In genomic region chr1:177914603-177915002, GRCh38 we compare ENCODE assay signal across 20 cellular contexts. TPM values are rescaled to one million over a fixed set of nuclear protein-coding genes. Genes with fewer than 3 reads are reported as not detected.
DNase-seq lines count a peak whose midpoint lies in the region; ATAC-seq, FAIRE-seq and TF ChIP-seq lines count a peak whose summit lies in the region.
"Had no signal": no experiment of that assay in that cellular context is flagged by ENCODE, and none has a peak within 500 bp of the region (broad histone marks: within the 10 kb centered on the region; RNA-seq: fewer than 3 reads in every experiment).

No MANE protein-coding gene starts in this region.

- DNase-seq in EL (peak; percentile 9), IMR-90 (peak; percentile 41), astrocyte (ENCODE audit: low read depth) (peak; percentile 5), keratinocyte (ENCODE audit: low read depth, low spot score) (no peak), SKM-1 treated with dmso at 0.1 percent for 144 hours (lab: John Stamatoyannopoulos, UW; ENCODE audit: unreplicated experiment) (no peak), ovary (no peak)
- DNase-seq: CD8-positive, alpha-beta memory T cell; KBM-7; NCI-H1417 treated with DMSO at 0.1 percent for 48 hours; NCI-H2029; NCI-H2171 treated with DMSO at 0.1 percent for 48 hours; NCI-H446 treated with DMSO at 0.1 percent for 48 hours; NK-92 treated with Interleukin-12 subunit alpha and Interleukin-12 subunit beta, amount 100 ng/mL, for 24 hours; SJCRH30 had no signal

- no peaks in the 10 kb centered on the region for H3K36me3 Mint-ChIP-seq in astrocyte (ENCODE audit: low read depth, unreplicated experiment)
- H3K36me3 Mint-ChIP-seq: CD8-positive, alpha-beta memory T cell had no signal

- 0 out of 2 replicates have a peak overlapping the region, but pooled peaks have one; percentile 13 for H3K14ac ChIP-seq in IMR-90 (replicated peaks; ENCODE audit: low read depth, low read length)

- H3K4me1 Mint-ChIP-seq in astrocyte (ENCODE audit: low read depth, unreplicated experiment): no peaks in the 10 kb centered on the region
- H3K4me1 Mint-ChIP-seq: CD8-positive, alpha-beta memory T cell had no signal

- H4K91ac ChIP-seq in IMR-90 (ENCODE audit: insufficient read depth, low read depth, low read length): no peak overlapping the region

- peak overlapping the region; percentile 24 for H3K4ac ChIP-seq in IMR-90 (ENCODE audit: low read depth, low read length)

- no peak overlapping the region for H3K4me3 ChIP-seq in IMR-90 (ENCODE audit: insufficient read depth, low read depth, low read length)
- no peak overlapping the region for H3K4me3 ChIP-seq in astrocyte (ENCODE audit: insufficient read depth, low read depth, low read length)
- no peak overlapping the region for H3K4me3 ChIP-seq in keratinocyte (ENCODE audit: control insufficient read depth in 2 of 3, extremely low read depth in 1 of 3, insufficient read depth in 2 of 3, low read depth in 1 of 3, low read length in 3 of 3)
- H3K4me3 ChIP-seq in ovary: no peak overlapping the region
- H3K4me3 ChIP-seq: A549; BLaER1 treated with 17β-estradiol and CSF1 and Interleukin-3, amounts not matched to agents 10 nM and 100 nM; HAP-1; SJCRH30 had no signal

- no peak overlapping the region for H4K8ac ChIP-seq in IMR-90 (ENCODE audit: low read depth in 2 of 2, low read length in 2 of 2)

- POLR2A ChIA-PET in IMR-90 (lab: Charles Lee; ENCODE audit: unreplicated experiment): no interaction called here

- no peaks in the 10 kb centered on the region for H3K79me1 ChIP-seq in IMR-90 (ENCODE audit: low read depth in 1 of 2, low read length in 2 of 2)

- H3K9ac ChIP-seq in IMR-90 (ENCODE audit: low read depth, low read length) (no peak overlapping the region), astrocyte (ENCODE audit: low read length) (no peak overlapping the region), keratinocyte (ENCODE audit: control insufficient read depth, extremely low read depth, insufficient read depth, low read length) (no peak overlapping the region)
- H3K9ac ChIP-seq: BLaER1 treated with 17β-estradiol and CSF1 and Interleukin-3, amounts not matched to agents 10 nM and 100 nM had no signal

- FAIRE-seq in astrocyte (lab: Jason Lieb, UNC) (no peak), keratinocyte (lab: Jason Lieb, UNC) (peak; percentile 69)
- FAIRE-seq: A549 had no signal

- H3K27me3 Mint-ChIP-seq in astrocyte (ENCODE audit: low read depth, unreplicated experiment): peaks cover 8% of the 10 kb centered on the region
- H3K27me3 Mint-ChIP-seq: CD8-positive, alpha-beta memory T cell had no signal

- H3K4me3 Mint-ChIP-seq in astrocyte (ENCODE audit: unreplicated experiment): no peak overlapping the region
- H3K4me3 Mint-ChIP-seq: CD8-positive, alpha-beta memory T cell had no signal

- H3K9me3 ChIP-seq in IMR-90 (ENCODE audit: control insufficient read depth, insufficient read depth, low read length) (no peaks in the 10 kb centered on the region; the same call in 1 of the 2 replicates), astrocyte (ENCODE audit: insufficient read depth, low read depth, low read length) (no peaks in the 10 kb centered on the region), keratinocyte (ENCODE audit: control insufficient read depth, low read depth, low read length) (no peaks in the 10 kb centered on the region), ovary (no peaks in the 10 kb centered on the region)
- H3K9me3 ChIP-seq: A549; BLaER1 treated with 17β-estradiol and CSF1 and Interleukin-3, amounts not matched to agents 10 nM and 100 nM; HAP-1; SJCRH30 had no signal

- peak overlapping the region; percentile 43 for H2BK20ac ChIP-seq in IMR-90 (ENCODE audit: low read depth, low read length)

- WGBS in IMR-90 (ENCODE audit: extremely low coverage in 2 of 2, insufficient read length in 1 of 2), 2 experiments: 96% methylated on average over 5 of the region's 7 CpGs; no CpG with 5 or more reads in 1 of the 2 experiments
- WGBS in ovary, 3 donors: 91 to 94% (median 93%) methylated on average over 7 of the region's 7 CpGs

- TF ChIP-seq RAD21 in IMR-90 (IDR thresholded peaks at IDR 0.05; ENCODE audit: low read length): no peak

- BruUV-seq in IMR-90 (replicated peaks; lab: Mats Ljungman, UMichigan): no TSS peak

- peak overlapping the region; percentile 50; the same call in 1 of the 2 replicates for H3K18ac ChIP-seq in IMR-90 (ENCODE audit: low read depth, low read length)

- TF ChIP-seq EP300 in ovary (IDR thresholded peaks at IDR 0.05): no peak

- no peak for TF ChIP-seq POLR2A in IMR-90 (IDR thresholded peaks at IDR 0.05; ENCODE audit: low read depth, low read length)
- no peak for TF ChIP-seq POLR2A in ovary (IDR thresholded peaks at IDR 0.05)

- no peaks in the 10 kb centered on the region for H4K20me1 ChIP-seq in IMR-90 (ENCODE audit: insufficient read depth, low read length)
- H4K20me1 ChIP-seq in astrocyte (ENCODE audit: insufficient read depth, low read length): no peaks in the 10 kb centered on the region
- H4K20me1 ChIP-seq in keratinocyte (ENCODE audit: control insufficient read depth, extremely low read depth, insufficient read depth, low read length): no peaks in the 10 kb centered on the region
- H4K20me1 ChIP-seq: BLaER1 treated with 17β-estradiol and CSF1 and Interleukin-3, amounts not matched to agents 10 nM and 100 nM had no signal

- no peak overlapping the region for H3K27ac Mint-ChIP-seq in astrocyte (ENCODE audit: unreplicated experiment)
- H3K27ac Mint-ChIP-seq: CD8-positive, alpha-beta memory T cell had no signal

- H3K27ac ChIP-seq in IMR-90 (ENCODE audit: insufficient read depth, low read length) (no peak overlapping the region), astrocyte (ENCODE audit: low read depth, low read length) (no peak overlapping the region), keratinocyte (ENCODE audit: control insufficient read depth, insufficient read depth, low read length) (peak overlapping the region; percentile 0), ovary (no peak overlapping the region)
- H3K27ac ChIP-seq: A549; BLaER1 treated with 17β-estradiol and CSF1 and Interleukin-3, amounts not matched to agents 10 nM and 100 nM; HL-60; SJCRH30 had no signal

- H3K9me1 ChIP-seq in IMR-90 (ENCODE audit: insufficient read depth, low read length) (peaks cover 5% of the 10 kb centered on the region), keratinocyte (ENCODE audit: control insufficient read depth, extremely low read depth, insufficient read depth, low read length) (no peaks in the 10 kb centered on the region)

- no peak overlapping the region for H3K56ac ChIP-seq in IMR-90 (ENCODE audit: extremely low read depth, insufficient read depth, low read length)

- no peak overlapping the region for H2BK5ac ChIP-seq in IMR-90 (ENCODE audit: low read depth, low read length, poor library complexity, severe bottlenecking)

- H3K23ac ChIP-seq in IMR-90 (ENCODE audit: low read depth, low read length): no peak overlapping the region

- H3K36me3 ChIP-seq in IMR-90 (ENCODE audit: control insufficient read depth, insufficient read depth, low read length): no peaks in the 10 kb centered on the region
- H3K36me3 ChIP-seq in astrocyte (ENCODE audit: insufficient read depth, low read length): no peaks in the 10 kb centered on the region
- no peaks in the 10 kb centered on the region for H3K36me3 ChIP-seq in keratinocyte (ENCODE audit: control insufficient read depth in 2 of 2, extremely low read depth in 1 of 2, insufficient read depth in 2 of 2, low read length in 2 of 2)
- H3K36me3 ChIP-seq in ovary: no peaks in the 10 kb centered on the region
- H3K36me3 ChIP-seq: BLaER1 treated with 17β-estradiol and CSF1 and Interleukin-3, amounts not matched to agents 10 nM and 100 nM; HAP-1; SJCRH30 had no signal

- H3K4me1 ChIP-seq in IMR-90 (ENCODE audit: control insufficient read depth, insufficient read depth, low read length): peaks cover 5% of the 10 kb centered on the region; the same call in 1 of the 2 replicates
- no peaks in the 10 kb centered on the region for H3K4me1 ChIP-seq in astrocyte (ENCODE audit: insufficient read depth, low read length)
- peaks cover 22% of the 10 kb centered on the region for H3K4me1 ChIP-seq in keratinocyte (ENCODE audit: control insufficient read depth, extremely low read depth, insufficient read depth, low read length)
- H3K4me1 ChIP-seq in ovary (ENCODE audit: insufficient read depth): no peaks in the 10 kb centered on the region
- H3K4me1 ChIP-seq: A549; BLaER1 treated with 17β-estradiol and CSF1 and Interleukin-3, amounts not matched to agents 10 nM and 100 nM; HAP-1; SJCRH30 had no signal

- peaks cover 7% of the 10 kb centered on the region for H3K9me3 Mint-ChIP-seq in astrocyte (ENCODE audit: unreplicated experiment)

- H2BK15ac ChIP-seq in IMR-90 (ENCODE audit: low read depth, low read length): no peak overlapping the region; the same call in 2 of the 3 replicates

- peak overlapping the region; percentile 38 for H2AFZ ChIP-seq in IMR-90 (replicated peaks; ENCODE audit: low read length, poor library complexity)
- H2AFZ ChIP-seq in astrocyte (ENCODE audit: low read depth, low read length): no peak overlapping the region
- no peak overlapping the region for H2AFZ ChIP-seq in keratinocyte (ENCODE audit: control insufficient read depth, low read length)

- H4K5ac ChIP-seq in IMR-90 (ENCODE audit: low read depth, low read length): peak overlapping the region; percentile 72; the same call in 1 of the 2 replicates

- intact Hi-C loops in IMR-90 (cut with micrococcal nuclease): no loop called here
- intact Hi-C loops in ovary (cut with DNase I): no loop called here

- dilution Hi-C loops in IMR-90 (cut with HindIII; ENCODE audit: low sequenced_read_pairs, unreplicated experiment): no loop called here
- dilution Hi-C loops in keratinocyte (cut with MboI; ENCODE audit: extremely low pct_ligation_motif_present, low sequenced_read_pairs): no loop called here

- H2AK9ac ChIP-seq in IMR-90 (replicated peaks; ENCODE audit: low read depth, low read length, poor library complexity): no peak overlapping the region

- TF ChIP-seq CTCF in IMR-90 (conservative IDR thresholded peaks at IDR 0.05; ENCODE audit: low read depth, low read length) (no peak), astrocyte (IDR thresholded peaks at IDR 0.05; ENCODE audit: insufficient read depth, low read depth, low read length) (no peak), keratinocyte (optimal IDR thresholded peaks at IDR 0.05 in 1 of 3, IDR thresholded peaks at IDR 0.05 in 1 of 3, conservative IDR thresholded peaks at IDR 0.05 in 1 of 3; ENCODE audit: extremely low read depth in 1 of 3, insufficient read depth in 2 of 3, low read length in 3 of 3) (no peak), ovary (IDR thresholded peaks at IDR 0.05) (no peak)

- H2BK120ac ChIP-seq in IMR-90 (ENCODE audit: low read depth, low read length): peak overlapping the region; percentile 55

- CTCF ChIA-PET in IMR-90 (lab: Yijun Ruan, JAX): interaction anchor here (0.9 to 2.2 kb wide), 7 partner anchors 8 to 183 kb away, joined by 3 to 11 read pairs (median 3); no protein-coding TSS in a partner anchor

- peak overlapping the region; percentile 41; the same call in 1 of the 2 replicates for H2AK5ac ChIP-seq in IMR-90 (ENCODE audit: low read depth, low read length)

- H3K27me3 ChIP-seq in IMR-90 (ENCODE audit: control insufficient read depth, insufficient read depth, low read length) (no peaks in the 10 kb centered on the region; the same call in 1 of the 2 replicates), astrocyte (ENCODE audit: insufficient read depth, low read length) (no peaks in the 10 kb centered on the region), keratinocyte (ENCODE audit: control insufficient read depth, extremely low read depth, insufficient read depth, low read length) (no peaks in the 10 kb centered on the region), ovary (no peaks in the 10 kb centered on the region)
- H3K27me3 ChIP-seq: BLaER1 treated with 17β-estradiol and CSF1 and Interleukin-3, amounts not matched to agents 10 nM and 100 nM; SJCRH30 had no signal

- no peak for ATAC-seq in IMR-90 (ENCODE audit: low read depth)
- ATAC-seq in HG03521 (IDR thresholded peaks at IDR 0.05; ENCODE audit: unreplicated experiment): no peak

- H3K4me2 ChIP-seq in IMR-90 (ENCODE audit: low read depth, low read length): no peak overlapping the region
- no peak overlapping the region for H3K4me2 ChIP-seq in astrocyte (ENCODE audit: low read length)
- H3K4me2 ChIP-seq in keratinocyte (ENCODE audit: control insufficient read depth, extremely low read depth, insufficient read depth, low read depth, low read length): peak overlapping the region; percentile 36
- H3K4me2 ChIP-seq: A549; BLaER1 treated with 17β-estradiol and CSF1 and Interleukin-3, amounts not matched to agents 10 nM and 100 nM had no signal

- H3K79me2 ChIP-seq in astrocyte (ENCODE audit: insufficient read depth, low read length) (no peaks in the 10 kb centered on the region), keratinocyte (ENCODE audit: control insufficient read depth, insufficient read depth, low read length) (no peaks in the 10 kb centered on the region)

- in situ Hi-C loops in IMR-90 (cut with MboI; ENCODE audit: low sequenced_read_pairs): no loop called here

RNA-seq across cellular contexts. Expression of gene SEC16B, which starts 55.3 kb away (rescaled TPM):
- total RNA-seq in IMR-90 (2012; rRNA removed) (2.8 and 4.3 TPM in 2 replicates), astrocyte (3.0 and 4.2 TPM in 2 replicates), ovary (1 to 10 TPM; 1.6 to 5.1 (median 3.0) TPM)
- polyA plus RNA-seq in IMR-90 (2012; rRNA removed) (3.4 and 4.3 TPM in 2 replicates), keratinocyte (1.2 to 1.3 TPM (median 1.2 TPM) in 3 replicates), ovary (1 to 10 TPM; 2.9 to 3.1 TPM)
- 2.0 and 2.2 TPM in 2 replicates for polyA plus RNA-seq in IMR-90 (2012; cell fraction: cytosol; rRNA removed)
- polyA plus RNA-seq in IMR-90 (2012; cell fraction: nucleus; rRNA removed; ENCODE audit: low replicate concordance): 11.8 and 15.0 TPM in 2 replicates
- 0.45 TPM for polyA plus RNA-seq in keratinocyte (2011; ENCODE audit: low read depth)
- polyA plus RNA-seq in keratinocyte (2011; cell fraction: cytosol; rRNA removed): 0.55 and 0.70 TPM in 2 replicates
- 3.5 TPM in 2 replicates for polyA plus RNA-seq in keratinocyte (2011; cell fraction: nucleus; rRNA removed)
- 0.72 and 1.0 TPM in 2 replicates for polyA plus RNA-seq in keratinocyte (2012; ENCODE audit: low replicate concordance)
- 0.63 to 1.3 TPM (median 1.1 TPM) in 3 replicates for polyA minus RNA-seq in keratinocyte
- polyA minus RNA-seq in keratinocyte (2011; cell fraction: cytosol; rRNA and poly(A)+ RNA removed): not detected
- 1.2 and 2.2 TPM in 2 replicates for polyA minus RNA-seq in keratinocyte (2011; cell fraction: nucleus; rRNA and poly(A)+ RNA removed)
- total RNA-seq: CD8-positive, alpha-beta memory T cell; OCI-LY7 had no signal
- polyA plus RNA-seq: CD8-positive, alpha-beta memory T cell had no signal

Comparison
In these comparisons a context has a peak if more than half of its experiments do, and no peak if none do; other contexts are left out.
1. DNase-seq: peak in EL (single experiment), IMR-90 (single experiment) and astrocyte (single experiment); none in keratinocyte (single experiment), SKM-1 treated with dmso at 0.1 percent for 144 hours (single experiment) and ovary (0 of 5).